12 cellular contexts compared by ENCODE assay signal in genomic region chr2:14516844-14517243, GRCh38.
DNase-seq lines count a peak whose midpoint lies in the region; ATAC-seq and FAIRE-seq lines count a peak whose summit lies in the region.
"Had no signal": no experiment of that assay in that cellular context is flagged by ENCODE, and none has a peak within 500 bp of the region (broad histone marks: within the 10 kb centered on the region; RNA-seq: fewer than 3 reads in every experiment).

No MANE protein-coding gene starts in this region.

- ATAC-seq in GM18867 (IDR thresholded peaks at IDR 0.05; ENCODE audit: unreplicated experiment) = peak; percentile 54
- no peak for ATAC-seq in HG03135 (IDR thresholded peaks at IDR 0.05; ENCODE audit: unreplicated experiment)
- ATAC-seq: activated T-helper 17 cell treated with anti-CD3 and anti-CD28 coated beads, Interleukin-2, amount 50 U/mL, for 72 hours had no signal

- no peak for FAIRE-seq in HTR-8/SVneo (lab: Jason Lieb, UNC)

- DNase-seq in HTR-8/SVneo (ENCODE audit: insufficient read length, low spot score) (peak; percentile 37), amniotic stem cell (lab: John Stamatoyannopoulos, UW) (peak; percentile 75), renal cortical epithelial cell (ENCODE audit: low read depth) (peak; percentile 41), H4 (ENCODE audit: low spot score) (no peak), T-helper 2 cell (no peak)
- DNase-seq in activated CD8-positive, alpha-beta memory T cell treated with anti-CD3 and anti-CD28 coated beads, Interleukin-2, amount 50 U/mL, for 48 hours = no peak
- DNase-seq: kidney glomerular epithelial cell, posterior cingulate gyrus, T-helper 9 cell had no signal

Comparison
In these comparisons a context has a peak if more than half of its experiments do, and no peak if none do; other contexts are left out.
1. DNase-seq: peak in HTR-8/SVneo (single experiment), amniotic stem cell (single experiment) and renal cortical epithelial cell (single experiment); none in H4 (single experiment), T-helper 2 cell (0 of 5) and activated CD8-positive, alpha-beta memory T cell treated with anti-CD3 and anti-CD28 coated beads, Interleukin-2, amount 50 U/mL, for 48 hours (single experiment).